ENCODE assay signal across 8 cellular contexts in the genomic region with DNA sequence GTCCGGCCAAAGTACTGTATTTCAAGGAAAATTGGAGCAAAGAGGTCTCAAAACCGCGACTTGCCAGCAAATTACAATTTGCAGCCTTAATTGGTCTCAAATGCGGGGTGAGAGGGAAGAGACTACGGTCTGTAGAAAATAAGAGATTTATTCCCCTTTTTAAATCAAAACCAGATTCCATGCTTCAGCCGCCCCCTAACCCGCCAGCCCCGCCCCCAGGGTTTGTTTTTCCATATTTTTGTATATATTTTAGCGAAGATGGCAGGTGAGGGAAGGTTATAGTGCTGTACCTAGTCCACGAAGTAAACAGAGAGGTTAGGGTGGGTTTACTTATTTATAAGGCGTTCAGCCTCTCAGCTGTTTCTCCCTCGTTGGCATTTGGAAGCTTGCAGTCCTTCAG. TPM values are rescaled to one million over a fixed set of nuclear protein-coding genes. Genes with fewer than 3 reads are reported as not detected.
DNase-seq lines count a peak whose midpoint lies in the region; ATAC-seq and TF ChIP-seq lines count a peak whose summit lies in the region.

No MANE protein-coding gene starts in this region.

- H3K9ac ChIP-seq in ES-I3 (ENCODE audit: low read depth, low read length) (peak overlapping the region; percentile 90; the same call in 1 of the 2 replicates), parathyroid adenoma (no peak overlapping the region)

- H3K4me2 ChIP-seq in parathyroid adenoma (ENCODE audit: low read length), result peak overlapping the region; percentile 81

- peaks cover 2% of the 10 kb centered on the region for H3K79me2 ChIP-seq in parathyroid adenoma

- no peak for TF ChIP-seq CTCF in Panc1 (IDR thresholded peaks at IDR 0.05)
- no peak for TF ChIP-seq CTCF in parathyroid adenoma (IDR thresholded peaks at IDR 0.05)

- H3K27me3 ChIP-seq in Panc1 (ENCODE audit: control insufficient read depth, insufficient read depth, low read length) (no peaks in the 10 kb centered on the region), parathyroid adenoma (ENCODE audit: control insufficient read depth, insufficient read depth, low read length) (no peaks in the 10 kb centered on the region)

- intact Hi-C loops in Panc1 (cut with micrococcal nuclease; ENCODE audit: unreplicated experiment), result no loop called here

- in situ Hi-C loops in Panc1 (cut with HindIII; ENCODE audit: low pct_unique_long_range_greater_than_20kb, low sequenced_read_pairs), result no loop called here

- no peak for ATAC-seq in Panc1
- ATAC-seq in GM18870 (IDR thresholded peaks at IDR 0.05; ENCODE audit: unreplicated experiment), result no peak

- CTCF ChIA-PET in Panc1 (lab: Charles Lee), result no interaction called here

- H3K4me1 ChIP-seq in ES-I3 (ENCODE audit: insufficient read depth, low read length) (no peaks in the 10 kb centered on the region), Panc1 (ENCODE audit: control insufficient read depth, insufficient read depth, low read length) (no peaks in the 10 kb centered on the region), parathyroid adenoma (no peaks in the 10 kb centered on the region)

- H3K9me3 ChIP-seq in ES-I3 (ENCODE audit: control insufficient read depth, insufficient read depth, low read length), result no peaks in the 10 kb centered on the region
- no peaks in the 10 kb centered on the region for H3K9me3 ChIP-seq in Panc1 (ENCODE audit: control insufficient read depth, insufficient read depth, low read depth, low read length)
- H3K9me3 ChIP-seq in parathyroid adenoma (ENCODE audit: control insufficient read depth, low read length), result no peaks in the 10 kb centered on the region

- H3K4me3 ChIP-seq in Panc1 (ENCODE audit: low read depth in 2 of 2, low read length in 2 of 2) (peak overlapping the region; percentile 58 to 68), parathyroid adenoma (ENCODE audit: low read depth, low read length) (peak overlapping the region; percentile 87)

- no peaks in the 10 kb centered on the region for H3K36me3 ChIP-seq in ES-I3 (ENCODE audit: insufficient read depth, low read length)
- H3K36me3 ChIP-seq in Panc1 (ENCODE audit: control insufficient read depth, insufficient read depth, low read length), result no peaks in the 10 kb centered on the region
- H3K36me3 ChIP-seq in parathyroid adenoma (ENCODE audit: control insufficient read depth, insufficient read depth, low read length), result no peaks in the 10 kb centered on the region

- POLR2A ChIA-PET in Panc1 (lab: Charles Lee), result no interaction called here

- BruUV-seq in Panc1 (replicated peaks; lab: Mats Ljungman, UMichigan), result no TSS peak

- H3K27ac ChIP-seq in Panc1 (ENCODE audit: low read length), result no peak overlapping the region
- H3K27ac ChIP-seq in epithelial cell of prostate, result peak overlapping the region; percentile 89
- peak overlapping the region; percentile 79 for H3K27ac ChIP-seq in parathyroid adenoma

- DNase-seq in Panc1 (ENCODE audit: low read depth, low spot score), result no peak
- DNase-seq in epithelial cell of prostate (ENCODE audit: low read depth, low spot score), result no peak
- no peak for DNase-seq in NCI-H146 treated with DMSO at 0.1 percent for 48 hours (lab: John Stamatoyannopoulos, UW; ENCODE audit: unreplicated experiment)
- no peak for DNase-seq in NCI-H1930 (lab: John Stamatoyannopoulos, UW)
- no peak for DNase-seq in NCI-H524 (lab: John Stamatoyannopoulos, UW)

- H2AFZ ChIP-seq in parathyroid adenoma, result peak overlapping the region; percentile 89

RNA-seq across cellular contexts. Expression of gene SMARCA2, which starts 1.0 kb away (rescaled TPM):
- total RNA-seq in Panc1 (2021; ENCODE audit: unreplicated experiment), result 13.3 TPM
- polyA plus RNA-seq in Panc1 (2012; ENCODE audit: insufficient read length), result 8.0 TPM
